Comparison of ENCODE assay signal across 8 cellular contexts in genomic region chr22:30421695-30422480, GRCh38. TPM values are rescaled to one million over a fixed set of nuclear protein-coding genes. Genes with fewer than 3 reads are reported as not detected.
DNase-seq lines count a peak whose midpoint lies in the region; ATAC-seq and TF ChIP-seq lines count a peak whose summit lies in the region.

No MANE protein-coding gene starts in this region.

- H3K27me3 ChIP-seq in CD4-positive, CD25-positive, alpha-beta regulatory T cell (ENCODE audit: control insufficient read depth, insufficient read depth, low read length) = no peaks in the 10 kb centered on the region
- H3K27me3 ChIP-seq in duodenal mucosa (ENCODE audit: control insufficient read depth in 1 of 2, insufficient read depth in 2 of 2, low read length in 2 of 2) = no peaks in the 10 kb centered on the region

- peak overlapping the region; percentile 94 to 99 (median 99) for H3K27ac Mint-ChIP-seq in CD4-positive, CD25-positive, alpha-beta regulatory T cell
- peak overlapping the region; percentile 94 for H3K27ac Mint-ChIP-seq in nephron progenitor cell

- peaks cover 24% of the 10 kb centered on the region for H3K36me3 Mint-ChIP-seq in CD4-positive, CD25-positive, alpha-beta regulatory T cell
- H3K36me3 Mint-ChIP-seq in nephron progenitor cell (ENCODE audit: low read depth) = peaks cover 13% of the 10 kb centered on the region

- DNase-seq in CD4-positive, CD25-positive, alpha-beta regulatory T cell = no peak
- no peak for DNase-seq in OCI-LY7 (ENCODE audit: low spot score)
- no peak for DNase-seq in nephron progenitor cell
- no peak for DNase-seq in cerebellum (ENCODE audit: low spot score)
- no peak for DNase-seq in NCI-H1694 treated with DMSO at 0.1 percent for 48 hours (lab: John Stamatoyannopoulos, UW)

- no peaks in the 10 kb centered on the region for H3K9me3 Mint-ChIP-seq in CD4-positive, CD25-positive, alpha-beta regulatory T cell
- no peaks in the 10 kb centered on the region for H3K9me3 Mint-ChIP-seq in nephron progenitor cell

- peak overlapping the region; percentile 95 to 99 (median 99) for H3K4me3 Mint-ChIP-seq in CD4-positive, CD25-positive, alpha-beta regulatory T cell
- H3K4me3 Mint-ChIP-seq in nephron progenitor cell = peak overlapping the region; percentile 91

- no peaks in the 10 kb centered on the region for H3K9me3 ChIP-seq in CD4-positive, CD25-positive, alpha-beta regulatory T cell (ENCODE audit: control insufficient read depth in 2 of 2, low read length in 2 of 2)
- H3K9me3 ChIP-seq in OCI-LY7 (ENCODE audit: low read length) (no peaks in the 10 kb centered on the region), duodenal mucosa (ENCODE audit: control insufficient read depth in 1 of 2, low read length in 2 of 2) (no peaks in the 10 kb centered on the region)

- no TSS peak for BruUV-seq in OCI-LY7 (replicated peaks; lab: Mats Ljungman, UMichigan)

- intact Hi-C loops in OCI-LY7 (cut with micrococcal nuclease; ENCODE audit: unreplicated experiment) = loop anchor here (5.0 to 10.0 kb wide), 3 partner anchors 655 to 1157 kb away; partner anchors contain the start of genes AP1B1, EWSR1, RHBDD3 and UQCR10

- H4K20me1 ChIP-seq in OCI-LY7 (ENCODE audit: insufficient read depth, low read length) = no peaks in the 10 kb centered on the region

- no peak overlapping the region for H3K4me3 ChIP-seq in CD4-positive, CD25-positive, alpha-beta regulatory T cell (ENCODE audit: low read depth, low read length)
- H3K4me3 ChIP-seq in OCI-LY7 (ENCODE audit: low read depth, low read length, poor library complexity, severe bottlenecking) (peak overlapping the region; percentile 93), duodenal mucosa (ENCODE audit: low read depth in 1 of 2, low read length in 2 of 2) (peak overlapping the region; percentile 74 to 83)

- TF ChIP-seq CTCF in OCI-LY7 (conservative IDR thresholded peaks at IDR 0.05; ENCODE audit: low read length) = no peak
- TF ChIP-seq CTCF in nephron progenitor cell (IDR thresholded peaks at IDR 0.05) = no peak

- no peak overlapping the region for H3K27ac ChIP-seq in CD4-positive, CD25-positive, alpha-beta regulatory T cell (ENCODE audit: insufficient read depth, low read length, poor library complexity, severe bottlenecking)
- H3K27ac ChIP-seq in OCI-LY7 (ENCODE audit: low read depth, low read length, poor library complexity, severe bottlenecking) (no peak overlapping the region), duodenal mucosa (ENCODE audit: low read depth, low read length) (peak overlapping the region; percentile 96)

- no peaks in the 10 kb centered on the region for H3K27me3 Mint-ChIP-seq in CD4-positive, CD25-positive, alpha-beta regulatory T cell
- peaks cover 7% of the 10 kb centered on the region for H3K27me3 Mint-ChIP-seq in nephron progenitor cell (ENCODE audit: low read depth, poor library complexity)

- H3K36me3 ChIP-seq in CD4-positive, CD25-positive, alpha-beta regulatory T cell (ENCODE audit: control insufficient read depth, insufficient read depth, low read length) = peaks cover 9% of the 10 kb centered on the region
- peaks cover 37% of the 10 kb centered on the region for H3K36me3 ChIP-seq in OCI-LY7 (ENCODE audit: insufficient read depth, low read length)
- H3K36me3 ChIP-seq in duodenal mucosa (ENCODE audit: control insufficient read depth in 1 of 2, insufficient read depth in 2 of 2, low read length in 2 of 2) = peaks cover 10 to 16% of the 10 kb centered on the region in 2 donors

- H3K4me1 ChIP-seq in CD4-positive, CD25-positive, alpha-beta regulatory T cell (ENCODE audit: control insufficient read depth, insufficient read depth, low read length, poor library complexity, severe bottlenecking) = peaks cover 42% of the 10 kb centered on the region
- H3K4me1 ChIP-seq in OCI-LY7 (ENCODE audit: insufficient read depth, low read length, poor library complexity, severe bottlenecking) (peaks cover 33% of the 10 kb centered on the region), duodenal mucosa (ENCODE audit: control insufficient read depth in 1 of 2, insufficient read depth in 2 of 2, low read length in 2 of 2) (peaks cover 70 to 73% of the 10 kb centered on the region in 2 donors)

- H3K4me1 Mint-ChIP-seq in CD4-positive, CD25-positive, alpha-beta regulatory T cell = peaks cover 15 to 52% (median 36%) of the 10 kb centered on the region in 4 donors
- H3K4me1 Mint-ChIP-seq in nephron progenitor cell = peaks cover 52% of the 10 kb centered on the region

- ATAC-seq in CD4-positive, CD25-positive, alpha-beta regulatory T cell (ENCODE audit: low read depth in 2 of 2) = no peak
- ATAC-seq in GM21367 (IDR thresholded peaks at IDR 0.05; ENCODE audit: unreplicated experiment) (no peak), HG03571 (IDR thresholded peaks at IDR 0.05; ENCODE audit: unreplicated experiment) (no peak)

- CTCF ChIA-PET in OCI-LY7 (lab: Charles Lee; ENCODE audit: unreplicated experiment) = no interaction called here

- peak overlapping the region; percentile 92 to 97 for H3K9ac ChIP-seq in duodenal mucosa (ENCODE audit: low read depth in 1 of 2, low read length in 2 of 2)

- H2AFZ ChIP-seq in OCI-LY7 (ENCODE audit: low read length) = no peak overlapping the region

- no peaks in the 10 kb centered on the region for H3K9me2 ChIP-seq in OCI-LY7 (ENCODE audit: insufficient read depth, low read length)

- POLR2A ChIA-PET in OCI-LY7 (lab: Charles Lee) = interaction anchor here (0.6 to 5.5 kb wide), 5 partner anchors 9 to 301 kb away, joined by 3 to 48 read pairs (median 3); no protein-coding TSS in a partner anchor

- peak overlapping the region; percentile 87 for H3K4me2 ChIP-seq in OCI-LY7 (ENCODE audit: low read length)

- H3K79me2 ChIP-seq in OCI-LY7 (ENCODE audit: insufficient read depth, low read depth, low read length) = peaks cover 39% of the 10 kb centered on the region; the same call in 1 of the 2 replicates

RNA-seq across cellular contexts. Expression of gene MTFP1, which starts 3.7 kb away (rescaled TPM):
- 111 TPM for total RNA-seq in CD4-positive, CD25-positive, alpha-beta regulatory T cell
- polyA plus RNA-seq in CD4-positive, CD25-positive, alpha-beta regulatory T cell = 10 to 100 TPM; 38.3 to 48.9 (median 43.8) TPM
- total RNA-seq in OCI-LY7 (2014; rRNA removed; shearing (Covaris generic)) = 70.5 and 81.9 TPM in 2 replicates
- total RNA-seq in OCI-LY7 (2022) (63.6 and 83.2 TPM in 2 replicates), cerebellum (2.9 TPM)

RNA-seq across cellular contexts. Expression of gene SEC14L2, which starts 25.1 kb away (rescaled TPM):
- total RNA-seq in CD4-positive, CD25-positive, alpha-beta regulatory T cell = 69.0 TPM
- 1 to 10 TPM; 3.1 to 5.8 (median 3.7) TPM for polyA plus RNA-seq in CD4-positive, CD25-positive, alpha-beta regulatory T cell
- 0.22 and 0.31 TPM in 2 replicates for total RNA-seq in OCI-LY7 (2014; rRNA removed; shearing (Covaris generic))
- total RNA-seq in OCI-LY7 (2022) (0.11 and 0.18 TPM in 2 replicates), cerebellum (5.5 TPM)

RNA-seq across cellular contexts. Expression of gene RNF215, which starts 34.7 kb away (rescaled TPM):
- 13.1 TPM for total RNA-seq in CD4-positive, CD25-positive, alpha-beta regulatory T cell
- under 1 TPM; 0.23 to 0.50 (median 0.42) TPM for polyA plus RNA-seq in CD4-positive, CD25-positive, alpha-beta regulatory T cell
- total RNA-seq in OCI-LY7 (2014; rRNA removed; shearing (Covaris generic)) = 6.9 and 8.0 TPM in 2 replicates
- total RNA-seq in OCI-LY7 (2022) (12.3 and 13.8 TPM in 2 replicates), cerebellum (14.2 TPM)

RNA-seq across cellular contexts. Expression of gene SEC14L3, which starts 49.9 kb away (rescaled TPM):
- total RNA-seq in CD4-positive, CD25-positive, alpha-beta regulatory T cell = not detected
- polyA plus RNA-seq in CD4-positive, CD25-positive, alpha-beta regulatory T cell = not detected
- not detected in 2 replicates for total RNA-seq in OCI-LY7 (2014; rRNA removed; shearing (Covaris generic))
- total RNA-seq in OCI-LY7 (2022) (not detected in 2 replicates), cerebellum (not detected)

Comparison
In these comparisons a context has a peak if more than half of its experiments do, and no peak if none do; other contexts are left out.
1. RNA of gene MTFP1, which starts 3.7 kb away (total RNA-seq): 111 TPM in CD4-positive, CD25-positive, alpha-beta regulatory T cell (single experiment) and 63.6 to 83.2 TPM in OCI-LY7; 2.9 TPM in cerebellum (single experiment); every median in the first group is over 10 times any median in the second.
2. RNA of gene SEC14L2, which starts 25.1 kb away (total RNA-seq): 69.0 TPM in CD4-positive, CD25-positive, alpha-beta regulatory T cell (single experiment); 5.5 TPM in cerebellum (single experiment) and 0.11 to 0.31 TPM in OCI-LY7; every median in the first group is over 10 times any median in the second.